ENCODE assay signal across 8 cellular contexts in the genomic region with DNA sequence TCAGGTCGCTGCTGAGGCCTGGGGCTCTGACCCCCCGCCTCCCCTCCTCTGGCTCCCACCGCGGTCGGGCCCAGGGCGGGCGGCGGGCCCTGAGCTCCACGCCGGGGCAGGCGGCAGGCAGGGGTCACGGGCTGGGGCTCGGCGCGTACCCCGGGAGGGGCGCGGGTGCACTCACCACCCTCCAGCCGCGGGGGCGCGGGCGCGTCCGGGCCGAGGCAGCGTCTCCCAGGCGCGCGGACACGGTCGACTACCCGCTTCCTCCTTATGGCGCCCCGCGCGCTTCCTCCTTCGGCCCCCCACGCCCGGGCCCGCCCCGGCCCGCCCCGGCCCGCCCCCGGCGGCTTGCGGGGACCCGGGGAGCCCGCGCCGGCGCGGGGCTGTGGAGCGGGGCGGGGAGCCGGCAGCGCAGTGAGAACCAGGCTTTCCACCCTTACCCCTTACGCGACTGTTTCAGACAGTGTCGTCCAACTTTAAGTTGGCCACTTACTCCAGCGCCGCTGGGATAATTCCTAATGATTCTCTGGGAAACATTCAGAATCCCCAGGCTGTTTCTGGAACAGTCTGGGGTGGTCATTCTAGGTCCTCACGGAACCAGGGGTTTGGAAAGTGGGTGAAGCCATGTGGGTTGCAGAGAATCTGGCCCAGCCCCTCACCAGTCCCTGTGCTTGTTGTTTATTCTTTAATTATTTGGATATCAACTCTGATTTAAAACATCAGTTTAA. TPM values are rescaled to one million over a fixed set of nuclear protein-coding genes. Genes with fewer than 3 reads are reported as not detected.
DNase-seq lines count a peak whose midpoint lies in the region; ATAC-seq and TF ChIP-seq lines count a peak whose summit lies in the region.

A gene (minus strand): TSS at position 264 of the 722 bp plus-strand sequence. CDS start 24,353 bp downstream, outside the sequence.

- peak; percentile 46 for DNase-seq in EL
- no peak for DNase-seq in H7
- DNase-seq in NT2/D1 (ENCODE audit: low read depth, low spot score) = no peak
- peak; percentile 84 for DNase-seq in adipocyte (ENCODE audit: low read depth)
- DNase-seq in left cardiac atrium = peak; percentile 71
- DNase-seq in prostate gland (ENCODE audit: low spot score) = no peak
- no peak for DNase-seq in RWPE1 (ENCODE audit: low spot score)
- no peak for DNase-seq in GOT3 (lab: John Stamatoyannopoulos, UW)

- TF ChIP-seq POLR2A in prostate gland (IDR thresholded peaks at IDR 0.05) = peak; percentile 39

- peak within 1 kb of the TSS; percentile 82 for H3K9ac ChIP-seq in NT2/D1 (ENCODE audit: insufficient read length, low read depth)
- peak within 1 kb of the TSS; percentile 80 for H3K9ac ChIP-seq in adipocyte (ENCODE audit: low read length)

- H3K4me1 ChIP-seq in NT2/D1 (ENCODE audit: insufficient read depth, insufficient read length) (peaks cover 8% of the 10 kb centered on the region), adipocyte (ENCODE audit: control insufficient read depth, insufficient read depth, low read length) (peaks cover 7% of the 10 kb centered on the region), prostate gland (replicated peaks) (no peaks in the 10 kb centered on the region)

- ATAC-seq in left cardiac atrium = peak; percentile 50 to 67

- H3K9me3 ChIP-seq in NT2/D1 (ENCODE audit: insufficient read depth, low read length) = no peaks in the 10 kb centered on the region
- no peaks in the 10 kb centered on the region for H3K9me3 ChIP-seq in adipocyte (ENCODE audit: control insufficient read depth, low read length)
- no peaks in the 10 kb centered on the region for H3K9me3 ChIP-seq in prostate gland

- POLR2A ChIA-PET in RWPE1 (lab: Yijun Ruan, JAX; ENCODE audit: low non-redundant PET) = no interaction called here

- TF ChIP-seq CTCF in prostate gland (IDR thresholded peaks at IDR 0.05) (no peak), RWPE1 (conservative IDR thresholded peaks at IDR 0.05; ENCODE audit: low read depth) (no peak)

- intact Hi-C loops in left cardiac atrium (cut with DNase I) = no loop called here
- intact Hi-C loops in prostate gland (cut with DNase I) = loop anchor here (5.0 kb wide), 1 partner anchor 37 kb away; no protein-coding TSS in a partner anchor

- 0% methylated on average over 18 of the region's 64 CpGs for WGBS in prostate gland

- H3K4me3 ChIP-seq in H7 (ENCODE audit: insufficient read depth, low read depth, low read length) = peak within 1 kb of the TSS; percentile 57
- peak within 1 kb of the TSS; percentile 39 for H3K4me3 ChIP-seq in NT2/D1 (ENCODE audit: insufficient read length, low read depth)
- H3K4me3 ChIP-seq in adipocyte (ENCODE audit: low read length) = peak within 1 kb of the TSS; percentile 81
- H3K4me3 ChIP-seq in prostate gland = peak within 1 kb of the TSS; percentile 83 to 85

- H3K27ac ChIP-seq in prostate gland = peak within 1 kb of the TSS; percentile 10 to 53
- H3K27ac ChIP-seq in RWPE1 = no peak within 1 kb of the TSS

- peaks cover 3% of the 10 kb centered on the region; the same call in 1 of the 2 replicates for H3K27me3 ChIP-seq in H7 (ENCODE audit: control insufficient read depth, insufficient read depth, low read length)
- H3K27me3 ChIP-seq in NT2/D1 (ENCODE audit: insufficient read depth, insufficient read length) = peaks cover 4% of the 10 kb centered on the region
- H3K27me3 ChIP-seq in adipocyte (replicated peaks; ENCODE audit: control insufficient read depth, insufficient read depth, low read length) = no peaks in the 10 kb centered on the region
- no peaks in the 10 kb centered on the region for H3K27me3 ChIP-seq in prostate gland (replicated peaks; ENCODE audit: insufficient read depth)

- H3K36me3 ChIP-seq in H7 (replicated peaks; ENCODE audit: control insufficient read depth, insufficient read depth, low read length) (no peaks in the 10 kb centered on the region), NT2/D1 (ENCODE audit: insufficient read depth, insufficient read length, low read length) (peaks cover 5% of the 10 kb centered on the region), adipocyte (ENCODE audit: control insufficient read depth, insufficient read depth, low read length, severe bottlenecking) (no peaks in the 10 kb centered on the region), prostate gland (no peaks in the 10 kb centered on the region)

- CTCF ChIA-PET in RWPE1 (lab: Yijun Ruan, JAX) = no interaction called here

RNA-seq across cellular contexts. Expression of the gene that starts here (rescaled TPM):
- total RNA-seq in H7 (2014; rRNA removed; shearing (Covaris generic)) = 36.2 and 52.6 TPM in 2 replicates
- total RNA-seq in left cardiac atrium (10 to 100 TPM; 14.1 to 15.4 TPM), prostate gland (10 to 100 TPM; 18.1 to 21.0 TPM)

Comparison
In these comparisons a context has a peak if more than half of its experiments do, and no peak if none do; other contexts are left out.
1. DNase-seq: peak in EL (single experiment), adipocyte (single experiment) and left cardiac atrium (single experiment); none in H7 (single experiment), NT2/D1 (single experiment), prostate gland (single experiment), RWPE1 (single experiment) and GOT3 (single experiment).
2. Peak in every context shown above with its lines, with median percentiles within 50 percentile points of each other: H3K4me3 ChIP-seq.